ENCODE assay signal across 9 cellular contexts in genomic region chr22:50475652-50476002, GRCh38. TPM values are rescaled to one million over a fixed set of nuclear protein-coding genes. Genes with fewer than 3 reads are reported as not detected.
DNase-seq lines count a peak whose midpoint lies in the region; ATAC-seq and TF ChIP-seq lines count a peak whose summit lies in the region.
"Had no signal": no experiment of that assay in that cellular context is flagged by ENCODE, and none has a peak within 500 bp of the region (broad histone marks: within the 10 kb centered on the region; RNA-seq: fewer than 3 reads in every experiment).

No MANE protein-coding gene starts in this region.

- no peak for TF ChIP-seq POLR2A in breast epithelium (IDR thresholded peaks at IDR 0.05)

- H3K4me1 ChIP-seq in breast epithelium, result peaks cover 7 to 30% of the 10 kb centered on the region in 2 donors
- H3K4me1 ChIP-seq in neural progenitor cell, result peaks cover 11% of the 10 kb centered on the region

- DNase-seq in AG09309 (ENCODE audit: low read depth), result no peak
- DNase-seq in Jurkat, Clone E6-1 (ENCODE audit: low read depth, low spot score), result no peak
- DNase-seq in breast epithelium (ENCODE audit: low spot score in 2 of 2), result no peak
- no peak for DNase-seq in neural progenitor cell (ENCODE audit: low spot score)
- DNase-seq in NK-92 (lab: John Stamatoyannopoulos, UW; ENCODE audit: unreplicated experiment), result no peak
- DNase-seq in central memory CD4-positive, alpha-beta T cell, result no peak
- DNase-seq in dedifferentiated amniotic fluid mesenchymal stem cell (ENCODE audit: extremely low spot score), result no peak

- H3K27me3 ChIP-seq in breast epithelium (no peaks in the 10 kb centered on the region), neural progenitor cell (peaks cover 21% of the 10 kb centered on the region)

- H3K4me3 ChIP-seq in AG09309 (ENCODE audit: control insufficient read depth, low read depth, low read length) (peak overlapping the region; percentile 70; the same call in 1 of the 2 replicates), breast epithelium (peak overlapping the region; percentile 74 to 89 (median 86)), neural progenitor cell (peak overlapping the region; percentile 91)
- peak overlapping the region; percentile 60; the same call in 1 of the 2 replicates for H3K4me3 ChIP-seq in Jurkat, Clone E6-1 (ENCODE audit: low read length)

- H3K9me3 ChIP-seq in breast epithelium (no peaks in the 10 kb centered on the region), neural progenitor cell (ENCODE audit: low read depth) (no peaks in the 10 kb centered on the region)

- H3K4me3 Mint-ChIP-seq in neural progenitor cell, result peak overlapping the region; percentile 83

- no peak overlapping the region for H3K9ac ChIP-seq in neural progenitor cell

- H3K27ac Mint-ChIP-seq in neural progenitor cell, result no peak overlapping the region

- H3K27ac ChIP-seq in breast epithelium, result no peak overlapping the region
- H3K27ac ChIP-seq in neural progenitor cell, result no peak overlapping the region

- ATAC-seq in HG03280 (IDR thresholded peaks at IDR 0.05; ENCODE audit: unreplicated experiment), result no peak

- TF ChIP-seq CTCF in AG09309 (IDR thresholded peaks at IDR 0.05; ENCODE audit: control insufficient read depth, insufficient read depth, low read depth, low read length, missing control alignments), result no peak
- no peak for TF ChIP-seq CTCF in breast epithelium (IDR thresholded peaks at IDR 0.05)
- TF ChIP-seq CTCF in neural progenitor cell (IDR thresholded peaks at IDR 0.05), result no peak

- peaks cover 40% of the 10 kb centered on the region for H4K20me1 ChIP-seq in neural progenitor cell (ENCODE audit: low read depth)

- no peak overlapping the region for H2AFZ ChIP-seq in neural progenitor cell (replicated peaks)

- peaks cover 2% of the 10 kb centered on the region for H3K9me3 Mint-ChIP-seq in neural progenitor cell

- no peaks in the 10 kb centered on the region for H3F3A ChIP-seq in neural progenitor cell (ENCODE audit: low read depth)

- peak overlapping the region; percentile 67 for H3K4me2 ChIP-seq in neural progenitor cell

- H3K36me3 ChIP-seq in breast epithelium (no peaks in the 10 kb centered on the region), neural progenitor cell (no peaks in the 10 kb centered on the region)

- peaks cover 35% of the 10 kb centered on the region for H3K27me3 Mint-ChIP-seq in neural progenitor cell (ENCODE audit: insufficient read depth, low read depth)

- no peaks in the 10 kb centered on the region for H3K36me3 Mint-ChIP-seq in neural progenitor cell

- intact Hi-C loops in breast epithelium (cut with DNase I; ENCODE audit: low total_unique reads), result no loop called here

- H3K79me2 ChIP-seq in neural progenitor cell (ENCODE audit: low read depth), result peaks cover 40% of the 10 kb centered on the region

- H3K4me1 Mint-ChIP-seq in neural progenitor cell, result peaks cover 20% of the 10 kb centered on the region

RNA-seq across cellular contexts. Expression of gene SBF1, which starts 0.8 kb away (rescaled TPM):
- 71.8 TPM for polyA plus RNA-seq in Jurkat, Clone E6-1 (2012; ENCODE audit: insufficient read depth, insufficient read length)
- 10 to 100 TPM; 30.6 to 33.1 (median 30.6) TPM for total RNA-seq in breast epithelium
- total RNA-seq in neural progenitor cell (ENCODE audit: low replicate concordance), result 25.8 and 65.8 TPM in 2 replicates

RNA-seq across cellular contexts. Expression of gene ADM2, which starts 5.7 kb away (rescaled TPM):
- polyA plus RNA-seq in Jurkat, Clone E6-1 (2012; ENCODE audit: insufficient read depth, insufficient read length), result 4.0 TPM
- total RNA-seq in breast epithelium, result under 1 TPM in 2 of 3 donors, not detected in 1; 0.59 to 0.98 TPM
- 0.13 and 2.6 TPM in 2 replicates for total RNA-seq in neural progenitor cell (ENCODE audit: low replicate concordance)
- total RNA-seq: subcutaneous adipose tissue had no signal

RNA-seq across cellular contexts. Expression of gene MIOX, which starts 11.0 kb away (rescaled TPM):
- polyA plus RNA-seq in Jurkat, Clone E6-1 (2012; ENCODE audit: insufficient read depth, insufficient read length), result 0.98 TPM
- total RNA-seq in breast epithelium, result not detected
- total RNA-seq in neural progenitor cell (ENCODE audit: low replicate concordance), result not detected in 2 replicates
- total RNA-seq: subcutaneous adipose tissue had no signal

RNA-seq across cellular contexts. Expression of gene LMF2, which starts 31.9 kb away (rescaled TPM):
- 41.7 TPM for polyA plus RNA-seq in Jurkat, Clone E6-1 (2012; ENCODE audit: insufficient read depth, insufficient read length)
- total RNA-seq in breast epithelium (10 to 100 TPM; 35.7 to 54.9 (median 39.5) TPM), neural progenitor cell (ENCODE audit: low replicate concordance) (7.1 and 38.2 TPM in 2 replicates)

RNA-seq across cellular contexts. Expression of gene NCAPH2, which starts 32.4 kb away (rescaled TPM):
- polyA plus RNA-seq in Jurkat, Clone E6-1 (2012; ENCODE audit: insufficient read depth, insufficient read length), result 86.5 TPM
- 10 to 100 TPM; 25.9 to 48.2 (median 43.0) TPM for total RNA-seq in breast epithelium
- total RNA-seq in neural progenitor cell (ENCODE audit: low replicate concordance), result 41.2 and 64.4 TPM in 2 replicates
